3 cellular contexts compared by ENCODE assay signal in genomic region chr6:125136378-125136777, GRCh38.
A peak's percentile ranks its signal among the peaks of the same experiment; 100 is the strongest.
TF ChIP-seq lines count a peak whose summit lies in the region.

No MANE protein-coding gene starts in this region.

TF ChIP-seq in A549, 52 proteins besides CTCF, POLR2A, EP300 and RAD21:
- TF ChIP-seq MAFK (IDR thresholded peaks at IDR 0.05; ENCODE audit: partially characterized antibody) (peak; percentile 70), ZFP36 (IDR thresholded peaks at IDR 0.05; ENCODE audit: borderline replicate concordance, partially characterized antibody) (no peak)

TF ChIP-seq in IMR-90, 13 proteins besides CTCF, POLR2A, EP300 and RAD21:
- TF ChIP-seq MAFK (IDR thresholded peaks at IDR 0.05; ENCODE audit: low read depth, low read length) (peak; percentile 77), ELK1 (IDR thresholded peaks at IDR 0.05; ENCODE audit: borderline replicate concordance, low read depth, low read length) (no peak)
TF ChIP-seq in IMR-90: peak in this region for 1.

TF ChIP-seq in K562, 482 proteins besides CTCF, POLR2A, EP300 and RAD21:
- TF ChIP-seq THAP12 (CRISPR knock-in tag; IDR thresholded peaks at IDR 0.05), result no peak
- no peak for TF ChIP-seq ETV6 (IDR thresholded peaks at IDR 0.05; ENCODE audit: borderline replicate concordance in 1 of 2, low read depth in 2 of 2, low read length in 1 of 2)
- TF ChIP-seq ETV6 (CRISPR knock-in tag; IDR thresholded peaks at IDR 0.05; ENCODE audit: borderline replicate concordance), result no peak
- no peak for TF ChIP-seq CREM (IDR thresholded peaks at IDR 0.05; ENCODE audit: low read depth)
- no peak for TF ChIP-seq TFE3 (CRISPR knock-in tag; IDR thresholded peaks at IDR 0.05)
- TF ChIP-seq ZNF316 (IDR thresholded peaks at IDR 0.05), result peak; percentile 86
- no peak for TF ChIP-seq ZNF644 (tag; IDR thresholded peaks at IDR 0.05; ENCODE audit: low read depth)
- peak; percentile 77 for TF ChIP-seq C11orf30 (IDR thresholded peaks at IDR 0.05; ENCODE audit: low read depth)
- TF ChIP-seq BHLHE40 (IDR thresholded peaks at IDR 0.05; ENCODE audit: low read length), result no peak
- no peak for TF ChIP-seq HNRNPUL1 (IDR thresholded peaks at IDR 0.05; ENCODE audit: low read length)
- peak; percentile 68 for TF ChIP-seq MAFF (IDR thresholded peaks at IDR 0.05; ENCODE audit: low read length)
- TF ChIP-seq RBFOX2 (IDR thresholded peaks at IDR 0.05; ENCODE audit: low read depth, low read length), result no peak
- TF ChIP-seq DEAF1 (CRISPR knock-in tag; IDR thresholded peaks at IDR 0.05), result no peak
- no peak for TF ChIP-seq ZEB2 (IDR thresholded peaks at IDR 0.05)
- no peak for TF ChIP-seq CBX8 (IDR thresholded peaks at IDR 0.05; ENCODE audit: borderline replicate concordance, extremely low read depth, low read depth, low read length, poor library complexity, severe bottlenecking)
- no peak for TF ChIP-seq ZNF354B (CRISPR knock-in tag; IDR thresholded peaks at IDR 0.05)
- peak; percentile 54 for TF ChIP-seq MAFK (IDR thresholded peaks at IDR 0.05; ENCODE audit: low read length)
- no peak for TF ChIP-seq TFAP4 (CRISPR knock-in tag; IDR thresholded peaks at IDR 0.05; ENCODE audit: borderline replicate concordance)
- no peak for TF ChIP-seq PKNOX1 (IDR thresholded peaks at IDR 0.05)
- no peak for TF ChIP-seq CC2D1A (IDR thresholded peaks at IDR 0.05)
- TF ChIP-seq PML (IDR thresholded peaks at IDR 0.05; ENCODE audit: low read length), result no peak
- TF ChIP-seq ZNF436 (CRISPR knock-in tag; IDR thresholded peaks at IDR 0.05), result no peak
- TF ChIP-seq KAT7 (CRISPR knock-in tag; IDR thresholded peaks at IDR 0.05; ENCODE audit: borderline replicate concordance), result no peak
- TF ChIP-seq MAFG (tag; conservative IDR thresholded peaks at IDR 0.05), result peak; percentile 73
- TF ChIP-seq ZC3H11A (IDR thresholded peaks at IDR 0.05; ENCODE audit: low read depth, low read length), result no peak
- no peak for TF ChIP-seq RCOR1 (IDR thresholded peaks at IDR 0.05; ENCODE audit: borderline replicate concordance in 1 of 2, low read depth in 2 of 2, low read length in 2 of 2)
- no peak for TF ChIP-seq ZNF431 (CRISPR knock-in tag; IDR thresholded peaks at IDR 0.05)
